ENCODE assay signal across 1 cellular context in genomic region chr5:150582281-150582791, GRCh38.
A peak's percentile ranks its signal among the peaks of the same experiment; 100 is the strongest.
TF ChIP-seq lines count a peak whose summit lies in the region.

No MANE protein-coding gene starts in this region.

TF ChIP-seq in HepG2, 621 proteins besides CTCF, POLR2A, EP300 and RAD21 (continues in another document):
- TF ChIP-seq MEF2D (CRISPR knock-in tag; IDR thresholded peaks at IDR 0.05) = no peak
- TF ChIP-seq TEAD3 (CRISPR knock-in tag; optimal IDR thresholded peaks at IDR 0.05; ENCODE audit: borderline replicate concordance) = peak; percentile 36
- TF ChIP-seq, protein P1, sequence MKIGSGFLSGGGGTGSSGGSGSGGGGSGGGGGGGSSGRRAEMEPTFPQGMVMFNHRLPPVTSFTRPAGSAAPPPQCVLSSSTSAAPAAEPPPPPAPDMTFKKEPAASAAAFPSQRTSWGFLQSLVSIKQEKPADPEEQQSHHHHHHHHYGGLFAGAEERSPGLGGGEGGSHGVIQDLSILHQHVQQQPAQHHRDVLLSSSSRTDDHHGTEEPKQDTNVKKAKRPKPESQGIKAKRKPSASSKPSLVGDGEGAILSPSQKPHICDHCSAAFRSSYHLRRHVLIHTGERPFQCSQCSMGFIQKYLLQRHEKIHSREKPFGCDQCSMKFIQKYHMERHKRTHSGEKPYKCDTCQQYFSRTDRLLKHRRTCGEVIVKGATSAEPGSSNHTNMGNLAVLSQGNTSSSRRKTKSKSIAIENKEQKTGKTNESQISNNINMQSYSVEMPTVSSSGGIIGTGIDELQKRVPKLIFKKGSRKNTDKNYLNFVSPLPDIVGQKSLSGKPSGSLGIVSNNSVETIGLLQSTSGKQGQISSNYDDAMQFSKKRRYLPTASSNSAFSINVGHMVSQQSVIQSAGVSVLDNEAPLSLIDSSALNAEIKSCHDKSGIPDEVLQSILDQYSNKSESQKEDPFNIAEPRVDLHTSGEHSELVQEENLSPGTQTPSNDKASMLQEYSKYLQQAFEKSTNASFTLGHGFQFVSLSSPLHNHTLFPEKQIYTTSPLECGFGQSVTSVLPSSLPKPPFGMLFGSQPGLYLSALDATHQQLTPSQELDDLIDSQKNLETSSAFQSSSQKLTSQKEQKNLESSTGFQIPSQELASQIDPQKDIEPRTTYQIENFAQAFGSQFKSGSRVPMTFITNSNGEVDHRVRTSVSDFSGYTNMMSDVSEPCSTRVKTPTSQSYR (CRISPR knock-in tag; IDR thresholded peaks at IDR 0.05; ENCODE audit: borderline replicate concordance) = peak; percentile 93; the same call in 1 of the 2 replicates
- no peak for TF ChIP-seq ZSCAN29 (CRISPR knock-in tag; conservative IDR thresholded peaks at IDR 0.05)
- TF ChIP-seq CHD2 (IDR thresholded peaks at IDR 0.05; ENCODE audit: low read depth, low read length) = no peak
- no peak for TF ChIP-seq TERF1 (CRISPR knock-in tag; IDR thresholded peaks at IDR 0.05)
- peak; percentile 95 for TF ChIP-seq HNF4G (IDR thresholded peaks at IDR 0.05; ENCODE audit: borderline replicate concordance, low read depth, low read length)
- peak; percentile 80; the same call in 1 of the 2 replicates for TF ChIP-seq HNF4G (CRISPR knock-in tag; IDR thresholded peaks at IDR 0.05; ENCODE audit: borderline replicate concordance, low read depth)
- TF ChIP-seq, protein P2, sequence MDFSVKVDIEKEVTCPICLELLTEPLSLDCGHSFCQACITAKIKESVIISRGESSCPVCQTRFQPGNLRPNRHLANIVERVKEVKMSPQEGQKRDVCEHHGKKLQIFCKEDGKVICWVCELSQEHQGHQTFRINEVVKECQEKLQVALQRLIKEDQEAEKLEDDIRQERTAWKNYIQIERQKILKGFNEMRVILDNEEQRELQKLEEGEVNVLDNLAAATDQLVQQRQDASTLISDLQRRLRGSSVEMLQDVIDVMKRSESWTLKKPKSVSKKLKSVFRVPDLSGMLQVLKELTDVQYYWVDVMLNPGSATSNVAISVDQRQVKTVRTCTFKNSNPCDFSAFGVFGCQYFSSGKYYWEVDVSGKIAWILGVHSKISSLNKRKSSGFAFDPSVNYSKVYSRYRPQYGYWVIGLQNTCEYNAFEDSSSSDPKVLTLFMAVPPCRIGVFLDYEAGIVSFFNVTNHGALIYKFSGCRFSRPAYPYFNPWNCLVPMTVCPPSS (IDR thresholded peaks at IDR 0.05) = no peak
- no peak for TF ChIP-seq EZH2 (conservative IDR thresholded peaks at IDR 0.05; ENCODE audit: low read depth, low read length)
- TF ChIP-seq ASH2L (IDR thresholded peaks at IDR 0.05; ENCODE audit: insufficient read length, low read depth, low read length) = peak; percentile 67
- no peak for TF ChIP-seq ZNF749 (CRISPR knock-in tag; IDR thresholded peaks at IDR 0.05; ENCODE audit: borderline replicate concordance)
- TF ChIP-seq ZNF746 (CRISPR knock-in tag; IDR thresholded peaks at IDR 0.05) = no peak
- peak; percentile 25; the same call in 1 of the 2 replicates for TF ChIP-seq HDAC1 (CRISPR knock-in tag; IDR thresholded peaks at IDR 0.05)
- TF ChIP-seq ZNF468 (CRISPR knock-in tag; IDR thresholded peaks at IDR 0.05) = no peak
- TF ChIP-seq ZNF224 (CRISPR knock-in tag; IDR thresholded peaks at IDR 0.05) = no peak
- no peak for TF ChIP-seq ZNF790 (CRISPR knock-in tag; IDR thresholded peaks at IDR 0.05; ENCODE audit: borderline replicate concordance)
- no peak for TF ChIP-seq MNT (IDR thresholded peaks at IDR 0.05)
- no peak for TF ChIP-seq ZNF30 (CRISPR knock-in tag; IDR thresholded peaks at IDR 0.05)
- no peak for TF ChIP-seq PBX2 (CRISPR knock-in tag; IDR thresholded peaks at IDR 0.05)
- peak; percentile 31 for TF ChIP-seq ZNF331 (CRISPR knock-in tag; IDR thresholded peaks at IDR 0.05)
- TF ChIP-seq NFYC (CRISPR knock-in tag; IDR thresholded peaks at IDR 0.05) = no peak
- TF ChIP-seq, protein P3, sequence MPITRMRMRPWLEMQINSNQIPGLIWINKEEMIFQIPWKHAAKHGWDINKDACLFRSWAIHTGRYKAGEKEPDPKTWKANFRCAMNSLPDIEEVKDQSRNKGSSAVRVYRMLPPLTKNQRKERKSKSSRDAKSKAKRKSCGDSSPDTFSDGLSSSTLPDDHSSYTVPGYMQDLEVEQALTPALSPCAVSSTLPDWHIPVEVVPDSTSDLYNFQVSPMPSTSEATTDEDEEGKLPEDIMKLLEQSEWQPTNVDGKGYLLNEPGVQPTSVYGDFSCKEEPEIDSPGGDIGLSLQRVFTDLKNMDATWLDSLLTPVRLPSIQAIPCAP (CRISPR knock-in tag; IDR thresholded peaks at IDR 0.05; ENCODE audit: low read depth) = no peak
- no peak for TF ChIP-seq ZNF432 (CRISPR knock-in tag; IDR thresholded peaks at IDR 0.05; ENCODE audit: borderline replicate concordance)
- TF ChIP-seq AGO1 (IDR thresholded peaks at IDR 0.05; ENCODE audit: low read depth, low read length, poor library complexity, severe bottlenecking) = no peak
- TF ChIP-seq PRPF4 (IDR thresholded peaks at IDR 0.05; ENCODE audit: low read depth, low read length, poor library complexity, severe bottlenecking) = no peak
- no peak for TF ChIP-seq ZNF569 (CRISPR knock-in tag; IDR thresholded peaks at IDR 0.05; ENCODE audit: borderline replicate concordance)
- TF ChIP-seq HOXA7 (CRISPR knock-in tag; IDR thresholded peaks at IDR 0.05) = no peak
- no peak for TF ChIP-seq ZNF609 (CRISPR knock-in tag; IDR thresholded peaks at IDR 0.05; ENCODE audit: borderline replicate concordance)
- TF ChIP-seq POLR2AphosphoS2 (IDR thresholded peaks at IDR 0.05; ENCODE audit: low read depth, low read length) = no peak
- TF ChIP-seq ZNF670 (CRISPR knock-in tag; IDR thresholded peaks at IDR 0.05; ENCODE audit: borderline replicate concordance) = no peak
- no peak for TF ChIP-seq FOXK2 (IDR thresholded peaks at IDR 0.05)
- TF ChIP-seq, protein P4, sequence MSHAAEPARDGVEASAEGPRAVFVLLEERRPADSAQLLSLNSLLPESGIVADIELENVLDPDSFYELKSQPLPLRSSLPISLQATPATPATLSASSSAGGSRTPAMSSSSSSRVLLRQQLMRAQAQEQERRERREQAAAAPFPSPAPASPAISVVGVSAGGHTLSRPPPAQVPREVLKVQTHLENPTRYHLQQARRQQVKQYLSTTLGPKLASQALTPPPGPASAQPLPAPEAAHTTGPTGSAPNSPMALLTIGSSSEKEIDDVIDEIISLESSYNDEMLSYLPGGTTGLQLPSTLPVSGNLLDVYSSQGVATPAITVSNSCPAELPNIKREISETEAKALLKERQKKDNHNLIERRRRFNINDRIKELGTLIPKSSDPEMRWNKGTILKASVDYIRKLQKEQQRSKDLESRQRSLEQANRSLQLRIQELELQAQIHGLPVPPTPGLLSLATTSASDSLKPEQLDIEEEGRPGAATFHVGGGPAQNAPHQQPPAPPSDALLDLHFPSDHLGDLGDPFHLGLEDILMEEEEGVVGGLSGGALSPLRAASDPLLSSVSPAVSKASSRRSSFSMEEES (CRISPR knock-in tag; IDR thresholded peaks at IDR 0.05) = no peak
- no peak for TF ChIP-seq ZBTB44 (CRISPR knock-in tag; IDR thresholded peaks at IDR 0.05)
- no peak for TF ChIP-seq RELA (CRISPR knock-in tag; IDR thresholded peaks at IDR 0.05)
- peak; percentile 50 for TF ChIP-seq RBM39 (IDR thresholded peaks at IDR 0.05; ENCODE audit: low read depth, low read length, poor library complexity, severe bottlenecking)
- TF ChIP-seq ZNF678 (CRISPR knock-in tag; IDR thresholded peaks at IDR 0.05) = no peak
- 0 out of 2 replicates have a peak, but pooled peaks have one; percentile 22 for TF ChIP-seq SALL1 (CRISPR knock-in tag; IDR thresholded peaks at IDR 0.05)
- TF ChIP-seq ZSCAN25 (CRISPR knock-in tag; IDR thresholded peaks at IDR 0.05) = no peak
- TF ChIP-seq, protein P5, sequence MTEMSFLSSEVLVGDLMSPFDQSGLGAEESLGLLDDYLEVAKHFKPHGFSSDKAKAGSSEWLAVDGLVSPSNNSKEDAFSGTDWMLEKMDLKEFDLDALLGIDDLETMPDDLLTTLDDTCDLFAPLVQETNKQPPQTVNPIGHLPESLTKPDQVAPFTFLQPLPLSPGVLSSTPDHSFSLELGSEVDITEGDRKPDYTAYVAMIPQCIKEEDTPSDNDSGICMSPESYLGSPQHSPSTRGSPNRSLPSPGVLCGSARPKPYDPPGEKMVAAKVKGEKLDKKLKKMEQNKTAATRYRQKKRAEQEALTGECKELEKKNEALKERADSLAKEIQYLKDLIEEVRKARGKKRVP (CRISPR knock-in tag; IDR thresholded peaks at IDR 0.05) = no peak
- no peak for TF ChIP-seq IKZF1 (IDR thresholded peaks at IDR 0.05)
- TF ChIP-seq ZBTB25 (CRISPR knock-in tag; IDR thresholded peaks at IDR 0.05) = no peak
- TF ChIP-seq HES4 (CRISPR knock-in tag; IDR thresholded peaks at IDR 0.05; ENCODE audit: borderline replicate concordance) = no peak
- no peak for TF ChIP-seq PAWR (CRISPR knock-in tag; IDR thresholded peaks at IDR 0.05; ENCODE audit: borderline replicate concordance)
